ENCODE assay signal across 8 cellular contexts in genomic region chr19:42198676-42199439, GRCh38. TPM values are rescaled to one million over a fixed set of nuclear protein-coding genes. Genes with fewer than 3 reads are reported as not detected.
A peak's percentile ranks its signal among the peaks of the same experiment; 100 is the strongest.
DNase-seq lines count a peak whose midpoint lies in the region; ATAC-seq, FAIRE-seq and TF ChIP-seq lines count a peak whose summit lies in the region.

No MANE protein-coding gene starts in this region.

- DNase-seq in Right ventricle myocardium superior: no peak
- no peak for DNase-seq in right atrium auricular region (ENCODE audit: low spot score)
- peak; percentile 98 for DNase-seq in Jurkat, Clone E6-1 (ENCODE audit: low read depth, low spot score)
- DNase-seq in activated T-cell treated with anti-CD3 and anti-CD28 coated beads for 24 hours (ENCODE audit: low read depth): peak; percentile 47
- no peak for DNase-seq in keratinocyte (ENCODE audit: low read depth, low spot score)
- DNase-seq in PC-9: no peak
- no peak for DNase-seq in hepatocyte (ENCODE audit: low spot score)
- DNase-seq in retina: no peak

- H2AFZ ChIP-seq in keratinocyte (ENCODE audit: control insufficient read depth, low read length) (no peak overlapping the region), PC-9 (no peak overlapping the region), hepatocyte (no peak overlapping the region)

- H3F3A ChIP-seq in PC-9 (ENCODE audit: insufficient read depth, low read depth): peaks cover 34% of the 10 kb centered on the region

- peak; percentile 5 for ATAC-seq in Right ventricle myocardium superior (ENCODE audit: poor library complexity)

- dilution Hi-C loops in keratinocyte (cut with MboI; ENCODE audit: extremely low pct_ligation_motif_present, low sequenced_read_pairs): no loop called here

- CTCF ChIA-PET in PC-9 (lab: Charles Lee): no interaction called here

- POLR2A ChIA-PET in PC-9 (lab: Charles Lee; ENCODE audit: unreplicated experiment): no interaction called here

- intact Hi-C loops in Right ventricle myocardium superior (cut with DNase I) (no loop called here), PC-9 (cut with micrococcal nuclease; ENCODE audit: unreplicated experiment) (no loop called here)

- H3K27ac ChIP-seq in right atrium auricular region (peak overlapping the region in 1 of 2 donors; percentile 18), keratinocyte (ENCODE audit: control insufficient read depth, insufficient read depth, low read length) (peak overlapping the region; percentile 42), PC-9 (no peak overlapping the region), hepatocyte (no peak overlapping the region)

- WGBS in hepatocyte (ENCODE audit: low lambda C conversion rate, missing lambda C conversion rate): 79% methylated on average over 7 of the region's 7 CpGs

- H3K4me2 ChIP-seq in keratinocyte (ENCODE audit: control insufficient read depth, extremely low read depth, insufficient read depth, low read depth, low read length) (peak overlapping the region; percentile 4), PC-9 (no peak overlapping the region), hepatocyte (no peak overlapping the region)

- H3K9ac ChIP-seq in keratinocyte (ENCODE audit: control insufficient read depth, extremely low read depth, insufficient read depth, low read length): peak overlapping the region; percentile 45

- no peaks in the 10 kb centered on the region for H3K9me2 ChIP-seq in PC-9 (ENCODE audit: insufficient read depth)
- no peaks in the 10 kb centered on the region for H3K9me2 ChIP-seq in hepatocyte (replicated peaks; ENCODE audit: insufficient read depth)

- no peaks in the 10 kb centered on the region for H4K20me1 ChIP-seq in keratinocyte (ENCODE audit: control insufficient read depth, extremely low read depth, insufficient read depth, low read length)
- 0 out of 2 replicates have a peak, but pooled peaks cover 3% of the 10 kb centered on the region for H4K20me1 ChIP-seq in PC-9 (ENCODE audit: insufficient read depth)
- H4K20me1 ChIP-seq in hepatocyte (ENCODE audit: insufficient read depth, poor library complexity, severe bottlenecking): peaks cover 21% of the 10 kb centered on the region

- H3K27me3 ChIP-seq in right atrium auricular region: no peaks in the 10 kb centered on the region
- H3K27me3 ChIP-seq in keratinocyte (ENCODE audit: control insufficient read depth, extremely low read depth, insufficient read depth, low read length): no peaks in the 10 kb centered on the region
- no peaks in the 10 kb centered on the region for H3K27me3 ChIP-seq in PC-9 (ENCODE audit: insufficient read depth, low read depth)
- H3K27me3 ChIP-seq in hepatocyte: no peaks in the 10 kb centered on the region

- H3K9me3 ChIP-seq in right atrium auricular region (no peaks in the 10 kb centered on the region), keratinocyte (ENCODE audit: control insufficient read depth, low read depth, low read length) (no peaks in the 10 kb centered on the region), PC-9 (ENCODE audit: insufficient read depth, low read depth) (no peaks in the 10 kb centered on the region), hepatocyte (ENCODE audit: low read depth) (no peaks in the 10 kb centered on the region)

- peaks cover 44% of the 10 kb centered on the region for H3K36me3 ChIP-seq in right atrium auricular region
- peaks cover 37 to 52% of the 10 kb centered on the region in 2 experiments for H3K36me3 ChIP-seq in keratinocyte (ENCODE audit: control insufficient read depth in 2 of 2, extremely low read depth in 1 of 2, insufficient read depth in 2 of 2, low read length in 2 of 2)
- peaks cover 34% of the 10 kb centered on the region for H3K36me3 ChIP-seq in PC-9 (ENCODE audit: low read depth)
- H3K36me3 ChIP-seq in hepatocyte (replicated peaks; ENCODE audit: insufficient read depth, low read depth): no peaks in the 10 kb centered on the region

- BruUV-seq in PC-9 (replicated peaks; lab: Mats Ljungman, UMichigan): no TSS peak

- H3K4me1 ChIP-seq in right atrium auricular region: peaks cover 0 to 27% of the 10 kb centered on the region in 2 donors
- peaks cover 31% of the 10 kb centered on the region for H3K4me1 ChIP-seq in keratinocyte (ENCODE audit: control insufficient read depth, extremely low read depth, insufficient read depth, low read length)
- H3K4me1 ChIP-seq in PC-9 (replicated peaks; ENCODE audit: insufficient read depth): peaks cover 12% of the 10 kb centered on the region; the same call in 1 of the 2 replicates
- H3K4me1 ChIP-seq in hepatocyte (ENCODE audit: insufficient read depth): no peaks in the 10 kb centered on the region

- no peaks in the 10 kb centered on the region for H3K9me1 ChIP-seq in keratinocyte (ENCODE audit: control insufficient read depth, extremely low read depth, insufficient read depth, low read length)

- no peak for TF ChIP-seq CTCF in right atrium auricular region (IDR thresholded peaks at IDR 0.05)
- TF ChIP-seq CTCF in keratinocyte (optimal IDR thresholded peaks at IDR 0.05 in 1 of 3, IDR thresholded peaks at IDR 0.05 in 1 of 3, conservative IDR thresholded peaks at IDR 0.05 in 1 of 3; ENCODE audit: extremely low read depth in 1 of 3, insufficient read depth in 2 of 3, low read length in 3 of 3): no peak
- TF ChIP-seq CTCF in PC-9 (conservative IDR thresholded peaks at IDR 0.05): no peak
- no peak for TF ChIP-seq CTCF in hepatocyte (IDR thresholded peaks at IDR 0.05; ENCODE audit: poor library complexity)

- peak; percentile 69 for FAIRE-seq in keratinocyte (lab: Jason Lieb, UNC)

- H3K4me3 ChIP-seq in right atrium auricular region (no peak overlapping the region), keratinocyte (ENCODE audit: control insufficient read depth in 2 of 3, extremely low read depth in 1 of 3, insufficient read depth in 2 of 3, low read depth in 1 of 3, low read length in 3 of 3) (no peak overlapping the region), PC-9 (no peak overlapping the region), hepatocyte (no peak overlapping the region)
- peak overlapping the region; percentile 53 for H3K4me3 ChIP-seq in Jurkat, Clone E6-1 (ENCODE audit: low read length)

- peaks cover 16% of the 10 kb centered on the region for H3K79me2 ChIP-seq in keratinocyte (ENCODE audit: control insufficient read depth, insufficient read depth, low read length)
- peaks cover 41% of the 10 kb centered on the region for H3K79me2 ChIP-seq in PC-9 (ENCODE audit: low read depth)
- H3K79me2 ChIP-seq in hepatocyte: no peaks in the 10 kb centered on the region

RNA-seq across cellular contexts. Expression of gene DEDD2, which starts 18.6 kb away (rescaled TPM):
- total RNA-seq in Right ventricle myocardium superior (14.8 TPM), right atrium auricular region (10 to 100 TPM; 19.2 to 24.8 TPM), PC-9 (2021) (45.6 and 49.6 TPM in 2 replicates), hepatocyte (34.2 and 38.6 TPM in 2 replicates)
- polyA plus RNA-seq in Jurkat, Clone E6-1 (2012; ENCODE audit: insufficient read depth, insufficient read length): 37.5 TPM
- polyA plus RNA-seq in keratinocyte (17.1 to 29.8 TPM (median 20.8 TPM) in 3 replicates), hepatocyte (37.8 and 38.6 TPM in 2 replicates)
- polyA plus RNA-seq in keratinocyte (2011; ENCODE audit: low read depth): 6.6 TPM
- 14.3 and 23.0 TPM in 2 replicates for polyA plus RNA-seq in keratinocyte (2011; cell fraction: cytosol; rRNA removed)
- 15.9 and 20.4 TPM in 2 replicates for polyA plus RNA-seq in keratinocyte (2011; cell fraction: nucleus; rRNA removed)
- polyA plus RNA-seq in keratinocyte (2012; ENCODE audit: low replicate concordance): 17.4 and 40.6 TPM in 2 replicates
- 11.1 to 19.3 TPM (median 18.1 TPM) in 3 replicates for polyA minus RNA-seq in keratinocyte
- polyA minus RNA-seq in keratinocyte (2011; cell fraction: cytosol; rRNA and poly(A)+ RNA removed): 15.7 TPM
- polyA minus RNA-seq in keratinocyte (2011; cell fraction: nucleus; rRNA and poly(A)+ RNA removed): 6.4 and 8.7 TPM in 2 replicates

RNA-seq across cellular contexts. Expression of gene ZNF526, which starts 21.3 kb away (rescaled TPM):
- total RNA-seq in Right ventricle myocardium superior (5.4 TPM), right atrium auricular region (1 to 10 TPM; 2.6 to 5.4 TPM), PC-9 (2021) (13.4 and 13.9 TPM in 2 replicates), hepatocyte (4.9 and 5.1 TPM in 2 replicates)
- polyA plus RNA-seq in Jurkat, Clone E6-1 (2012; ENCODE audit: insufficient read depth, insufficient read length): 9.9 TPM
- polyA plus RNA-seq in keratinocyte (5.0 to 9.3 TPM (median 5.4 TPM) in 3 replicates), hepatocyte (8.6 and 9.7 TPM in 2 replicates)
- 2.6 TPM for polyA plus RNA-seq in keratinocyte (2011; ENCODE audit: low read depth)
- polyA plus RNA-seq in keratinocyte (2011; cell fraction: cytosol; rRNA removed): 3.5 and 5.4 TPM in 2 replicates
- 8.5 and 9.5 TPM in 2 replicates for polyA plus RNA-seq in keratinocyte (2011; cell fraction: nucleus; rRNA removed)
- 3.0 and 10.6 TPM in 2 replicates for polyA plus RNA-seq in keratinocyte (2012; ENCODE audit: low replicate concordance)
- 12.2 to 20.7 TPM (median 12.3 TPM) in 3 replicates for polyA minus RNA-seq in keratinocyte
- 15.5 TPM for polyA minus RNA-seq in keratinocyte (2011; cell fraction: cytosol; rRNA and poly(A)+ RNA removed)
- 9.7 and 14.7 TPM in 2 replicates for polyA minus RNA-seq in keratinocyte (2011; cell fraction: nucleus; rRNA and poly(A)+ RNA removed)

RNA-seq across cellular contexts. Expression of gene GSK3A, which starts 43.5 kb away (rescaled TPM):
- total RNA-seq in Right ventricle myocardium superior (35.6 TPM), right atrium auricular region (10 to 100 TPM; 18.1 to 27.9 TPM), PC-9 (2021) (37.4 and 44.6 TPM in 2 replicates), hepatocyte (31.2 and 32.2 TPM in 2 replicates)
- 64.2 TPM for polyA plus RNA-seq in Jurkat, Clone E6-1 (2012; ENCODE audit: insufficient read depth, insufficient read length)
- polyA plus RNA-seq in keratinocyte (36.9 to 53.3 TPM (median 42.5 TPM) in 3 replicates), hepatocyte (36.6 and 38.8 TPM in 2 replicates)
- 14.4 TPM for polyA plus RNA-seq in keratinocyte (2011; ENCODE audit: low read depth)
- 38.4 and 45.5 TPM in 2 replicates for polyA plus RNA-seq in keratinocyte (2011; cell fraction: cytosol; rRNA removed)
- 34.4 and 41.0 TPM in 2 replicates for polyA plus RNA-seq in keratinocyte (2011; cell fraction: nucleus; rRNA removed)
- 50.6 and 56.3 TPM in 2 replicates for polyA plus RNA-seq in keratinocyte (2012; ENCODE audit: low replicate concordance)
- polyA minus RNA-seq in keratinocyte: 30.4 to 77.1 TPM (median 45.8 TPM) in 3 replicates
- 43.5 TPM for polyA minus RNA-seq in keratinocyte (2011; cell fraction: cytosol; rRNA and poly(A)+ RNA removed)
- 10.2 and 11.4 TPM in 2 replicates for polyA minus RNA-seq in keratinocyte (2011; cell fraction: nucleus; rRNA and poly(A)+ RNA removed)

RNA-seq across cellular contexts. Expression of gene ERF, which starts 56.1 kb away (rescaled TPM):
- 42.1 TPM for total RNA-seq in Right ventricle myocardium superior
- 10 to 100 TPM; 26.8 to 34.9 TPM for total RNA-seq in right atrium auricular region
- polyA plus RNA-seq in Jurkat, Clone E6-1 (2012; ENCODE audit: insufficient read depth, insufficient read length): 28.7 TPM
- 75.4 to 87.4 TPM (median 83.5 TPM) in 3 replicates for polyA plus RNA-seq in keratinocyte
- polyA plus RNA-seq in keratinocyte (2011; ENCODE audit: low read depth): 10.1 TPM
- 37.7 and 64.6 TPM in 2 replicates for polyA plus RNA-seq in keratinocyte (2011; cell fraction: cytosol; rRNA removed)
- polyA plus RNA-seq in keratinocyte (2011; cell fraction: nucleus; rRNA removed): 94.1 and 101 TPM in 2 replicates
- 34.6 and 75.9 TPM in 2 replicates for polyA plus RNA-seq in keratinocyte (2012; ENCODE audit: low replicate concordance)
- polyA minus RNA-seq in keratinocyte: 67.4 to 70.6 TPM (median 69.2 TPM) in 3 replicates
- 140 TPM for polyA minus RNA-seq in keratinocyte (2011; cell fraction: cytosol; rRNA and poly(A)+ RNA removed)
- 44.9 and 57.9 TPM in 2 replicates for polyA minus RNA-seq in keratinocyte (2011; cell fraction: nucleus; rRNA and poly(A)+ RNA removed)
- total RNA-seq in PC-9 (2021): 57.4 and 79.1 TPM in 2 replicates
- 32.6 and 47.1 TPM in 2 replicates for total RNA-seq in hepatocyte
- polyA plus RNA-seq in hepatocyte: 20.4 and 24.4 TPM in 2 replicates

Comparison
In these comparisons a context has a peak if more than half of its experiments do, and no peak if none do; other contexts are left out.
1. DNase-seq: peak in Jurkat, Clone E6-1 (single experiment) and activated T-cell treated with anti-CD3 and anti-CD28 coated beads for 24 hours (single experiment); none in Right ventricle myocardium superior (single experiment), right atrium auricular region (single experiment), keratinocyte (single experiment), PC-9 (0 of 2), hepatocyte (single experiment) and retina (single experiment).